Comparison of ENCODE assay signal across 10 cellular contexts in genomic region chr7:43784030-43785001, GRCh38. TPM values are rescaled to one million over a fixed set of nuclear protein-coding genes. Genes with fewer than 3 reads are reported as not detected.
DNase-seq lines count a peak whose midpoint lies in the region; ATAC-seq and TF ChIP-seq lines count a peak whose summit lies in the region.
"Had no signal": no experiment of that assay in that cellular context is flagged by ENCODE, and none has a peak within 500 bp of the region (broad histone marks: within the 10 kb centered on the region; RNA-seq: fewer than 3 reads in every experiment).

No MANE protein-coding gene starts in this region.

- no peak for TF ChIP-seq EP300 in transverse colon (IDR thresholded peaks at IDR 0.05; ENCODE audit: low read depth)

- H3K27me3 Mint-ChIP-seq in central memory CD8-positive, alpha-beta T cell = no peaks in the 10 kb centered on the region
- H3K27me3 Mint-ChIP-seq in progenitor cell of endocrine pancreas = no peaks in the 10 kb centered on the region
- H3K27me3 Mint-ChIP-seq: CD4-positive, CD25-positive, alpha-beta regulatory T cell had no signal

- peaks cover 28% of the 10 kb centered on the region for H3K4me1 Mint-ChIP-seq in central memory CD8-positive, alpha-beta T cell
- H3K4me1 Mint-ChIP-seq in progenitor cell of endocrine pancreas (ENCODE audit: low read depth) = no peaks in the 10 kb centered on the region

- H3K27me3 ChIP-seq in transverse colon = no peaks in the 10 kb centered on the region

- no peaks in the 10 kb centered on the region for H3K36me3 ChIP-seq in transverse colon

- intact Hi-C loops in transverse colon (cut with DNase I; ENCODE audit: low total_unique reads) = no loop called here

- H3K9me3 Mint-ChIP-seq in central memory CD8-positive, alpha-beta T cell = no peaks in the 10 kb centered on the region
- H3K9me3 Mint-ChIP-seq in progenitor cell of endocrine pancreas (ENCODE audit: low read depth) = no peaks in the 10 kb centered on the region
- H3K9me3 Mint-ChIP-seq: CD4-positive, CD25-positive, alpha-beta regulatory T cell had no signal

- WGBS in transverse colon (ENCODE audit: low coverage in 1 of 2), 2 donors = 68 to 91% methylated on average over 8 to 10 of the region's 13 CpGs

- H3K27ac ChIP-seq in transverse colon = peak overlapping the region; percentile 31 to 57 (median 50)

- H3K9me3 ChIP-seq in transverse colon = no peaks in the 10 kb centered on the region

- in situ Hi-C loops in transverse colon (cut with MboI; ENCODE audit: low pct_ligation_motif_present in 1 of 4, low pct_unique_long_range_greater_than_20kb in 1 of 4, low sequenced_read_pairs in 3 of 4) = no loop called here

- TF ChIP-seq CTCF in transverse colon (IDR thresholded peaks at IDR 0.05) (no peak), progenitor cell of endocrine pancreas (IDR thresholded peaks at IDR 0.05; ENCODE audit: unreplicated experiment) (no peak)

- TF ChIP-seq POLR2A in transverse colon (IDR thresholded peaks at IDR 0.05) = no peak

- peak overlapping the region; percentile 57 for H3K27ac Mint-ChIP-seq in central memory CD8-positive, alpha-beta T cell (ENCODE audit: low read depth)
- H3K27ac Mint-ChIP-seq in progenitor cell of endocrine pancreas = no peak overlapping the region
- H3K27ac Mint-ChIP-seq: CD4-positive, CD25-positive, alpha-beta regulatory T cell had no signal

- no peak overlapping the region for H3K4me3 ChIP-seq in transverse colon

- H3K4me1 ChIP-seq in transverse colon = peaks cover 4 to 41% (median 12%) of the 10 kb centered on the region in 4 donors

- H3K36me3 Mint-ChIP-seq in central memory CD8-positive, alpha-beta T cell (ENCODE audit: insufficient read depth) = peaks cover 6% of the 10 kb centered on the region
- H3K36me3 Mint-ChIP-seq in progenitor cell of endocrine pancreas (ENCODE audit: insufficient read depth) = peaks cover 9% of the 10 kb centered on the region

- peak; percentile 92 for ATAC-seq in HG03108 (IDR thresholded peaks at IDR 0.05; ENCODE audit: unreplicated experiment)
- peak; percentile 73 for ATAC-seq in central memory CD8-positive, alpha-beta T cell (replicated peaks; ENCODE audit: extremely low read depth, poor library complexity, severe bottlenecking)

- peak overlapping the region; percentile 37 for H3K4me3 Mint-ChIP-seq in central memory CD8-positive, alpha-beta T cell
- H3K4me3 Mint-ChIP-seq in progenitor cell of endocrine pancreas (ENCODE audit: low read depth) = no peak overlapping the region
- H3K4me3 Mint-ChIP-seq: CD4-positive, CD25-positive, alpha-beta regulatory T cell had no signal

- peak; percentile 6 to 38 (median 26) for DNase-seq in stimulated activated CD4-positive, alpha-beta T cell treated with anti-CD3 and anti-CD28 coated beads, Interleukin-12 subunit alpha, Interleukin-12 subunit beta, amount 100 ng/mL, for 48 hours (ENCODE audit: low read depth in 2 of 3, low spot score in 1 of 3)
- no peak for DNase-seq in stimulated activated CD4-positive, alpha-beta T cell treated with anti-CD3 and anti-CD28 coated beads, Interleukin-12 subunit alpha, Interleukin-12 subunit beta, amount 100 ng/mL, for 4 hours
- DNase-seq in central memory CD8-positive, alpha-beta T cell (ENCODE audit: low spot score in 2 of 2) = peak in 1 of 2 donors; percentile 11
- no peak for DNase-seq in transverse colon
- DNase-seq in effector CD4-positive, alpha-beta T cell = no peak
- no peak for DNase-seq in progenitor cell of endocrine pancreas (ENCODE audit: low spot score, unreplicated experiment)
- DNase-seq in HK-2 (ENCODE audit: unreplicated experiment) = no peak
- DNase-seq: NCI-H524 treated with DMSO at 0.1 percent for 48 hours had no signal

RNA-seq across cellular contexts. Expression of gene BLVRA, which starts 25.8 kb away (rescaled TPM):
- total RNA-seq in transverse colon (100 to 1,000 TPM in 1 of 4 donors, 10 to 100 TPM in 2, 1 to 10 TPM in 1; 1.5 to 119 (median 15.9) TPM), progenitor cell of endocrine pancreas (20.3 and 22.4 TPM in 2 replicates)

RNA-seq across cellular contexts. Expression of gene COA1, which starts 55.0 kb away (rescaled TPM):
- total RNA-seq in transverse colon = 10 to 100 TPM; 31.8 to 53.2 (median 39.8) TPM
- total RNA-seq in progenitor cell of endocrine pancreas = 85.1 and 85.3 TPM in 2 replicates

Comparison
In these comparisons a context has a peak if more than half of its experiments do, and no peak if none do; other contexts are left out.
1. DNase-seq: peak in stimulated activated CD4-positive, alpha-beta T cell treated with anti-CD3 and anti-CD28 coated beads, Interleukin-12 subunit alpha, Interleukin-12 subunit beta, amount 100 ng/mL, for 48 hours (3 of 3); none in stimulated activated CD4-positive, alpha-beta T cell treated with anti-CD3 and anti-CD28 coated beads, Interleukin-12 subunit alpha, Interleukin-12 subunit beta, amount 100 ng/mL, for 4 hours (single experiment), transverse colon (single experiment), effector CD4-positive, alpha-beta T cell (single experiment), progenitor cell of endocrine pancreas (single experiment) and HK-2 (single experiment).